In genomic region chr15:67720556-67721175, GRCh38 we compare ENCODE assay signal across 1 cellular context.
TF ChIP-seq lines count a peak whose summit lies in the region.

No MANE protein-coding gene starts in this region.

TF ChIP-seq in K562, 482 proteins besides CTCF, POLR2A, EP300 and RAD21 (continued from another document):
- TF ChIP-seq, protein P1, sequence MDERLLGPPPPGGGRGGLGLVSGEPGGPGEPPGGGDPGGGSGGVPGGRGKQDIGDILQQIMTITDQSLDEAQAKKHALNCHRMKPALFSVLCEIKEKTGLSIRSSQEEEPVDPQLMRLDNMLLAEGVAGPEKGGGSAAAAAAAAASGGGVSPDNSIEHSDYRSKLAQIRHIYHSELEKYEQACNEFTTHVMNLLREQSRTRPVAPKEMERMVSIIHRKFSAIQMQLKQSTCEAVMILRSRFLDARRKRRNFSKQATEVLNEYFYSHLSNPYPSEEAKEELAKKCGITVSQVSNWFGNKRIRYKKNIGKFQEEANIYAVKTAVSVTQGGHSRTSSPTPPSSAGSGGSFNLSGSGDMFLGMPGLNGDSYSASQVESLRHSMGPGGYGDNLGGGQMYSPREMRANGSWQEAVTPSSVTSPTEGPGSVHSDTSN (CRISPR knock-in tag; IDR thresholded peaks at IDR 0.05; ENCODE audit: low read depth): peak; percentile 84
- TF ChIP-seq, protein P1 (tag; conservative IDR thresholded peaks at IDR 0.05; ENCODE audit: low read depth): peak; percentile 98
- no peak for TF ChIP-seq ZNF224 (CRISPR knock-in tag; IDR thresholded peaks at IDR 0.05)
- TF ChIP-seq ZNF263 (CRISPR knock-in tag; IDR thresholded peaks at IDR 0.05; ENCODE audit: borderline replicate concordance): no peak
- TF ChIP-seq SPI1 (IDR thresholded peaks at IDR 0.05; ENCODE audit: borderline replicate concordance, low read depth, low read length): peak; percentile 96
- peak; percentile 100 for TF ChIP-seq MEIS2 (IDR thresholded peaks at IDR 0.05; ENCODE audit: partially characterized antibody)
- TF ChIP-seq, protein P2, sequence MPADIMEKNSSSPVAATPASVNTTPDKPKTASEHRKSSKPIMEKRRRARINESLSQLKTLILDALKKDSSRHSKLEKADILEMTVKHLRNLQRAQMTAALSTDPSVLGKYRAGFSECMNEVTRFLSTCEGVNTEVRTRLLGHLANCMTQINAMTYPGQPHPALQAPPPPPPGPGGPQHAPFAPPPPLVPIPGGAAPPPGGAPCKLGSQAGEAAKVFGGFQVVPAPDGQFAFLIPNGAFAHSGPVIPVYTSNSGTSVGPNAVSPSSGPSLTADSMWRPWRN (IDR thresholded peaks at IDR 0.05; ENCODE audit: low read depth): peak; percentile 32; the same call in 1 of the 2 replicates
- TF ChIP-seq SRF (CRISPR knock-in tag; IDR thresholded peaks at IDR 0.05): no peak
- peak; percentile 34; the same call in 1 of the 2 replicates for TF ChIP-seq ZNF24 (IDR thresholded peaks at IDR 0.05)
- TF ChIP-seq TRIM28 (IDR thresholded peaks at IDR 0.05): no peak
- peak; percentile 79 for TF ChIP-seq DPF2 (IDR thresholded peaks at IDR 0.05)
- no peak for TF ChIP-seq ZNF717 (CRISPR knock-in tag; IDR thresholded peaks at IDR 0.05)
- TF ChIP-seq CBFA2T3 (IDR thresholded peaks at IDR 0.05): no peak
- 0 out of 2 replicates have a peak, but pooled peaks have one; percentile 30 for TF ChIP-seq VEZF1 (CRISPR knock-in tag; IDR thresholded peaks at IDR 0.05)
- TF ChIP-seq, protein P3, sequence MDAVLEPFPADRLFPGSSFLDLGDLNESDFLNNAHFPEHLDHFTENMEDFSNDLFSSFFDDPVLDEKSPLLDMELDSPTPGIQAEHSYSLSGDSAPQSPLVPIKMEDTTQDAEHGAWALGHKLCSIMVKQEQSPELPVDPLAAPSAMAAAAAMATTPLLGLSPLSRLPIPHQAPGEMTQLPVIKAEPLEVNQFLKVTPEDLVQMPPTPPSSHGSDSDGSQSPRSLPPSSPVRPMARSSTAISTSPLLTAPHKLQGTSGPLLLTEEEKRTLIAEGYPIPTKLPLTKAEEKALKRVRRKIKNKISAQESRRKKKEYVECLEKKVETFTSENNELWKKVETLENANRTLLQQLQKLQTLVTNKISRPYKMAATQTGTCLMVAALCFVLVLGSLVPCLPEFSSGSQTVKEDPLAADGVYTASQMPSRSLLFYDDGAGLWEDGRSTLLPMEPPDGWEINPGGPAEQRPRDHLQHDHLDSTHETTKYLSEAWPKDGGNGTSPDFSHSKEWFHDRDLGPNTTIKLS (IDR thresholded peaks at IDR 0.05; ENCODE audit: borderline replicate concordance, low read depth): no peak
- TF ChIP-seq SMARCA5 (IDR thresholded peaks at IDR 0.05): no peak
- peak; percentile 92 for TF ChIP-seq PKNOX1 (IDR thresholded peaks at IDR 0.05)
- 0 out of 2 replicates have a peak, but pooled peaks have one; percentile 23 for TF ChIP-seq ZNF644 (tag; IDR thresholded peaks at IDR 0.05; ENCODE audit: low read depth)
- 0 out of 4 replicates have a peak, but pooled peaks of 1 of the 2 experiments have one; percentile 28 for TF ChIP-seq RCOR1 (IDR thresholded peaks at IDR 0.05; ENCODE audit: borderline replicate concordance in 1 of 2, low read depth in 2 of 2, low read length in 2 of 2)
- TF ChIP-seq, protein P4, sequence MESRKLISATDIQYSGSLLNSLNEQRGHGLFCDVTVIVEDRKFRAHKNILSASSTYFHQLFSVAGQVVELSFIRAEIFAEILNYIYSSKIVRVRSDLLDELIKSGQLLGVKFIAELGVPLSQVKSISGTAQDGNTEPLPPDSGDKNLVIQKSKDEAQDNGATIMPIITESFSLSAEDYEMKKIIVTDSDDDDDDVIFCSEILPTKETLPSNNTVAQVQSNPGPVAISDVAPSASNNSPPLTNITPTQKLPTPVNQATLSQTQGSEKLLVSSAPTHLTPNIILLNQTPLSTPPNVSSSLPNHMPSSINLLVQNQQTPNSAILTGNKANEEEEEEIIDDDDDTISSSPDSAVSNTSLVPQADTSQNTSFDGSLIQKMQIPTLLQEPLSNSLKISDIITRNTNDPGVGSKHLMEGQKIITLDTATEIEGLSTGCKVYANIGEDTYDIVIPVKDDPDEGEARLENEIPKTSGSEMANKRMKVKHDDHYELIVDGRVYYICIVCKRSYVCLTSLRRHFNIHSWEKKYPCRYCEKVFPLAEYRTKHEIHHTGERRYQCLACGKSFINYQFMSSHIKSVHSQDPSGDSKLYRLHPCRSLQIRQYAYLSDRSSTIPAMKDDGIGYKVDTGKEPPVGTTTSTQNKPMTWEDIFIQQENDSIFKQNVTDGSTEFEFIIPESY (CRISPR knock-in tag; IDR thresholded peaks at IDR 0.05): peak; percentile 61
- TF ChIP-seq SMAD4 (CRISPR knock-in tag; conservative IDR thresholded peaks at IDR 0.05): no peak
- TF ChIP-seq PHB2 (IDR thresholded peaks at IDR 0.05; ENCODE audit: low read depth): no peak
- peak; percentile 79 for TF ChIP-seq SMARCA4 (IDR thresholded peaks at IDR 0.05)
- peak; percentile 76; the same call in 1 of the 2 replicates for TF ChIP-seq ARID1B (IDR thresholded peaks at IDR 0.05)
